1 cellular context compared by ENCODE assay signal in genomic region chrX:10012776-10013175, GRCh38.
TF ChIP-seq lines count a peak whose summit lies in the region.

No MANE protein-coding gene starts in this region.

TF ChIP-seq in IMR-90, 13 proteins besides CTCF, POLR2A, EP300 and RAD21 (continued from another document):
- TF ChIP-seq ELK1 (IDR thresholded peaks at IDR 0.05; ENCODE audit: borderline replicate concordance, low read depth, low read length) (no peak), MAZ (IDR thresholded peaks at IDR 0.05; ENCODE audit: borderline replicate concordance, low read depth, low read length) (no peak)
